In genomic region chr5:170809551-170809950, GRCh38 we compare ENCODE assay signal across 9 cellular contexts. TPM values are rescaled to one million over a fixed set of nuclear protein-coding genes. Genes with fewer than 3 reads are reported as not detected.
A peak's percentile ranks its signal among the peaks of the same experiment; 100 is the strongest.
DNase-seq lines count a peak whose midpoint lies in the region; ATAC-seq, FAIRE-seq and TF ChIP-seq lines count a peak whose summit lies in the region.
"Had no signal": no experiment of that assay in that cellular context is flagged by ENCODE, and none has a peak within 500 bp of the region (broad histone marks: within the 10 kb centered on the region; RNA-seq: fewer than 3 reads in every experiment).

No MANE protein-coding gene starts in this region.

- H3K27me3 ChIP-seq in OCI-LY3 (ENCODE audit: low read depth, low read length) = peaks cover 73% of the 10 kb centered on the region

- H3K36me3 Mint-ChIP-seq in activated CD8-positive, alpha-beta memory T cell treated with anti-CD3 and anti-CD28 coated beads, Interleukin-2, amount 10 ng/mL, durations not matched to agents 7 days and 5 days = no peaks in the 10 kb centered on the region
- no peaks in the 10 kb centered on the region for H3K36me3 Mint-ChIP-seq in CD14-positive monocyte

- no peak for FAIRE-seq in A549 (lab: Jason Lieb, UNC)
- FAIRE-seq: GM18507 had no signal

- H3K27ac Mint-ChIP-seq in activated CD8-positive, alpha-beta memory T cell treated with anti-CD3 and anti-CD28 coated beads, Interleukin-2, amount 10 ng/mL, durations not matched to agents 7 days and 5 days = no peak overlapping the region
- no peak overlapping the region for H3K27ac Mint-ChIP-seq in CD14-positive monocyte

- H3K9ac ChIP-seq in OCI-LY3 (ENCODE audit: low read length) = no peak overlapping the region

- H3K27me3 Mint-ChIP-seq in activated CD8-positive, alpha-beta memory T cell treated with anti-CD3 and anti-CD28 coated beads, Interleukin-2, amount 10 ng/mL, durations not matched to agents 7 days and 5 days = no peaks in the 10 kb centered on the region
- peaks cover 0 to 7% (median 3%) of the 10 kb centered on the region in 3 donors for H3K27me3 Mint-ChIP-seq in CD14-positive monocyte (ENCODE audit: low read depth in 3 of 3)

- H3K27ac ChIP-seq in A549 (no peak overlapping the region), OCI-LY3 (ENCODE audit: low read length) (no peak overlapping the region)

- H3K9me3 ChIP-seq in A549 = no peaks in the 10 kb centered on the region
- no peaks in the 10 kb centered on the region for H3K9me3 ChIP-seq in OCI-LY3 (ENCODE audit: insufficient read depth, low read length)

- no peaks in the 10 kb centered on the region for H3K36me3 ChIP-seq in OCI-LY3 (replicated peaks; ENCODE audit: low read depth, low read length)

- H3K4me1 ChIP-seq in A549 (no peaks in the 10 kb centered on the region), OCI-LY3 (ENCODE audit: low read length) (no peaks in the 10 kb centered on the region)

- H3K4me1 Mint-ChIP-seq in activated CD8-positive, alpha-beta memory T cell treated with anti-CD3 and anti-CD28 coated beads, Interleukin-2, amount 10 ng/mL, durations not matched to agents 7 days and 5 days = no peaks in the 10 kb centered on the region
- H3K4me1 Mint-ChIP-seq in CD14-positive monocyte = no peaks in the 10 kb centered on the region

- no peak overlapping the region for H3K4me3 Mint-ChIP-seq in activated CD8-positive, alpha-beta memory T cell treated with anti-CD3 and anti-CD28 coated beads, Interleukin-2, amount 10 ng/mL, durations not matched to agents 7 days and 5 days
- no peak overlapping the region for H3K4me3 Mint-ChIP-seq in CD14-positive monocyte

- POLR2A ChIA-PET in A549 (lab: Yijun Ruan, JAX) = no interaction called here

- DNase-seq in A549 (ENCODE audit: low read depth in 1 of 2, low spot score in 1 of 2) (peak; percentile 63 to 66), foreskin fibroblast (peak; percentile 47 to 70), stromal cell of bone marrow (ENCODE audit: low read depth) (peak; percentile 28), CD14-positive monocyte (ENCODE audit: low spot score) (no peak)
- no peak for DNase-seq in activated CD8-positive, alpha-beta memory T cell treated with anti-CD3 and anti-CD28 coated beads, Interleukin-2, amount 10 ng/mL, durations not matched to agents 7 days and 5 days

- intact Hi-C loops in CD14-positive monocyte (cut with micrococcal nuclease) = no loop called here

- no peak overlapping the region for H3K4me3 ChIP-seq in A549
- no peak overlapping the region for H3K4me3 ChIP-seq in OCI-LY3 (ENCODE audit: low read length)
- H3K4me3 ChIP-seq in foreskin fibroblast (ENCODE audit: low read depth in 1 of 2, low read length in 2 of 2) = no peak overlapping the region

- CTCF ChIA-PET in A549 (lab: Yijun Ruan, JAX) = interaction anchor here (0.5 to 4.7 kb wide), 40 partner anchors 9 to 1250 kb away, joined by 3 to 39 read pairs (median 4); no protein-coding TSS in a partner anchor
- CTCF ChIA-PET in activated CD8-positive, alpha-beta memory T cell treated with anti-CD3 and anti-CD28 coated beads, Interleukin-2, amount 10 ng/mL, durations not matched to agents 7 days and 5 days (lab: Charles Lee) = no interaction called here

- no peak for TF ChIP-seq EP300 in A549 (IDR thresholded peaks at IDR 0.05)

- WGBS in A549 (ENCODE audit: missing lambda C conversion rate) = 6% methylated on average over 7 of the region's 7 CpGs

- peak; percentile 78 to 81 for TF ChIP-seq RAD21 in A549 (conservative IDR thresholded peaks at IDR 0.05 in 1 of 2, IDR thresholded peaks at IDR 0.05 in 1 of 2)

- peak; percentile 60 for TF ChIP-seq CTCF in A549 (IDR thresholded peaks at IDR 0.05)
- TF ChIP-seq CTCF in OCI-LY3 (IDR thresholded peaks at IDR 0.05; ENCODE audit: low read depth, low read length) = peak; percentile 66
- TF ChIP-seq CTCF in foreskin fibroblast (IDR thresholded peaks at IDR 0.05; ENCODE audit: low read depth, low read length) = peak; percentile 44
- no peak for TF ChIP-seq CTCF in CD14-positive monocyte (IDR thresholded peaks at IDR 0.05)

- H3K79me2 ChIP-seq in OCI-LY3 (ENCODE audit: low read length) = no peaks in the 10 kb centered on the region

- H3K4me2 ChIP-seq in A549 (no peak overlapping the region), OCI-LY3 (ENCODE audit: low read length) (no peak overlapping the region)

- H4K20me1 ChIP-seq in OCI-LY3 (ENCODE audit: insufficient read depth, low read length) = no peaks in the 10 kb centered on the region

- no peak for TF ChIP-seq POLR2A in A549 (IDR thresholded peaks at IDR 0.05; ENCODE audit: low read length)

- H3K9me3 Mint-ChIP-seq in activated CD8-positive, alpha-beta memory T cell treated with anti-CD3 and anti-CD28 coated beads, Interleukin-2, amount 10 ng/mL, durations not matched to agents 7 days and 5 days (ENCODE audit: low read depth) = no peaks in the 10 kb centered on the region
- peaks cover 0 to under 1% (median 0%) of the 10 kb centered on the region in 7 donors for H3K9me3 Mint-ChIP-seq in CD14-positive monocyte

- H2AFZ ChIP-seq in OCI-LY3 (ENCODE audit: low read depth, low read length) = no peak overlapping the region

- peak; percentile 97 for ATAC-seq in A549
- ATAC-seq in GM19463 (IDR thresholded peaks at IDR 0.05; ENCODE audit: unreplicated experiment) = peak; percentile 70
- ATAC-seq in activated CD8-positive, alpha-beta memory T cell treated with anti-CD3 and anti-CD28 coated beads, Interleukin-2, amount 10 ng/mL, durations not matched to agents 7 days and 5 days = no peak
- ATAC-seq in HG02885 (IDR thresholded peaks at IDR 0.05; ENCODE audit: poor library complexity, unreplicated experiment) = no peak

TF ChIP-seq in A549, 52 proteins besides CTCF, POLR2A, EP300 and RAD21:
- TF ChIP-seq FOSB (CRISPR knock-in tag; IDR thresholded peaks at IDR 0.05) (no peak), SMC3 (IDR thresholded peaks at IDR 0.05) (peak; percentile 71)

RNA-seq across cellular contexts. Expression of gene GABRP, which starts 26.0 kb away (rescaled TPM):
- polyA plus RNA-seq in A549 (2011; rRNA removed) = not detected in 2 replicates
- polyA plus RNA-seq in A549 (2012; cell fraction: cytosol; rRNA removed) = not detected in 2 replicates
- polyA plus RNA-seq in A549 (2012; cell fraction: nucleus; rRNA removed) = not detected in 2 replicates
- not detected in 3 replicates for polyA plus RNA-seq in A549 (2017; fragmentation: RNase III; extraction: RNeasy Plus Mini Kit Qiagen cat#74134 plus additional on column Dnase treatment)
- polyA minus RNA-seq in A549 (2011; rRNA and poly(A)+ RNA removed) = not detected in 2 replicates
- total RNA-seq in activated CD8-positive, alpha-beta memory T cell treated with anti-CD3 and anti-CD28 coated beads, Interleukin-2, amount 10 ng/mL, durations not matched to agents 7 days and 5 days = not detected
- not detected for polyA plus RNA-seq in CD14-positive monocyte

RNA-seq across cellular contexts. Expression of gene RANBP17, which starts 52.3 kb away (rescaled TPM):
- polyA plus RNA-seq in A549 (2011; rRNA removed) (9.2 and 11.4 TPM in 2 replicates), A549 (2017; fragmentation: RNase III; extraction: RNeasy Plus Mini Kit Qiagen cat#74134 plus additional on column Dnase treatment) (3.0 to 3.4 TPM (median 3.4 TPM) in 3 replicates), CD14-positive monocyte (under 1 TPM in 1 of 2 donors, not detected in 1; 0.13 TPM)
- 2.6 and 2.8 TPM in 2 replicates for polyA plus RNA-seq in A549 (2012; cell fraction: cytosol; rRNA removed)
- polyA plus RNA-seq in A549 (2012; cell fraction: nucleus; rRNA removed) = 6.3 and 7.3 TPM in 2 replicates
- polyA minus RNA-seq in A549 (2011; rRNA and poly(A)+ RNA removed) = 19.0 and 24.1 TPM in 2 replicates
- total RNA-seq in activated CD8-positive, alpha-beta memory T cell treated with anti-CD3 and anti-CD28 coated beads, Interleukin-2, amount 10 ng/mL, durations not matched to agents 7 days and 5 days = not detected

Comparison
In these comparisons a context has a peak if more than half of its experiments do, and no peak if none do; other contexts are left out.
1. ATAC-seq: peak in A549 (2 of 2) and GM19463 (single experiment); none in activated CD8-positive, alpha-beta memory T cell treated with anti-CD3 and anti-CD28 coated beads, Interleukin-2, amount 10 ng/mL, durations not matched to agents 7 days and 5 days (single experiment) and HG02885 (single experiment).
2. DNase-seq: peak in A549 (2 of 2), foreskin fibroblast (2 of 2) and stromal cell of bone marrow (single experiment); none in activated CD8-positive, alpha-beta memory T cell treated with anti-CD3 and anti-CD28 coated beads, Interleukin-2, amount 10 ng/mL, durations not matched to agents 7 days and 5 days (single experiment) and CD14-positive monocyte (single experiment).